In the genomic region with DNA sequence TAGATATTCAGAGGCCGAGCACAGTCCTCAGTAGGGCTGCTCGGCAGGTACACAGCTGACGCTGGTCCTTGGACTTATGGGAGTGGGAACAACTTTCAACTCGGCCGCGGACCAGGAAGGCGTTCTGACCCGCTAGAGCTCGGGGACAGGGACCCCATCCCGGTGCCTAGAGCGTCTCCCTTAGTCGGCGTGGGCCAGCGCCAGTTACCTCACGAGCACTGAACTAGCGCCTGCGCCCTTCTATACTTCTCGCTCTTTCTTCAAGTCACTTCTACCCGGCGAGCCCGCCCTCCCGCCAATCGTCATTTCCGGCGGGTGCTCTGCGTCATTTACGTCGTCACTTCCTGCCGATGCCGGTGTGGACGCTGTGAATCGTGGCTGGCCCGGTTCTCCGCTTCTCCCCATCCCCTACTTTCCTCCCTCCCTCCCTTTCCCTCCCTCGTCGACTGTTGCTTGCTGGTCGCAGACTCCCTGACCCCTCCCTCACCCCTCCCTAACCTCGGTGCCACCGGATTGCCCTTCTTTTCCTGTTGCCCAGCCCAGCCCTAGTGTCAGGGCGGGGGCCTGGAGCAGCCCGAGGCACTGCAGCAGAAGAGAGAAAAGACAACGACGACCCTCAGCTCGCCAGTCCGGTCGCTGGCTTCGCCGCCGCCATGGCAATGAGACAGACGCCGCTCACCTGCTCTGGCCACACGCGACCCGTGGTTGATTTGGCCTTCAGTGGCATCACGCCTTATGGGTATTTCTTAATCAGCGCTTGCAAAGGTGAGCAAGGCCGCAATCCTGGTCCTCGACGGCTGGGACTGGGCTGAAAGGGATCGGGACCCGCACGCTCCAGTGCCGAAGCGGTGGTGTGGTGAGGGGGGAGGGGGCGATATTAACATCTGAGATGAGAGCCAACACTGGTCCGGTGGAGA, we compare ENCODE assay signal across 8 cellular contexts. TPM values are rescaled to one million over a fixed set of nuclear protein-coding genes. Genes with fewer than 3 reads are reported as not detected.
A peak's percentile ranks its signal among the peaks of the same experiment; 100 is the strongest.
DNase-seq lines count a peak whose midpoint lies in the region; ATAC-seq and TF ChIP-seq lines count a peak whose summit lies in the region.

A gene with protein sequence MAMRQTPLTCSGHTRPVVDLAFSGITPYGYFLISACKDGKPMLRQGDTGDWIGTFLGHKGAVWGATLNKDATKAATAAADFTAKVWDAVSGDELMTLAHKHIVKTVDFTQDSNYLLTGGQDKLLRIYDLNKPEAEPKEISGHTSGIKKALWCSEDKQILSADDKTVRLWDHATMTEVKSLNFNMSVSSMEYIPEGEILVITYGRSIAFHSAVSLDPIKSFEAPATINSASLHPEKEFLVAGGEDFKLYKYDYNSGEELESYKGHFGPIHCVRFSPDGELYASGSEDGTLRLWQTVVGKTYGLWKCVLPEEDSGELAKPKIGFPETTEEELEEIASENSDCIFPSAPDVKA (plus strand): TSS at position 333 of the 917 bp plus-strand sequence. CDS start 321 bp downstream, at position 654.

- no peak for TF ChIP-seq RAD21 in SK-N-SH (IDR thresholded peaks at IDR 0.05; ENCODE audit: low read length)

- CTCF ChIA-PET in SK-N-SH (lab: Yijun Ruan, JAX): interaction anchor here (0.6 to 2.5 kb wide), 5 partner anchors 9 to 33 kb away, joined by 3 to 20 read pairs (median 4); a partner anchor contains a TSS

- H4K20me1 ChIP-seq in SK-N-SH (ENCODE audit: insufficient read depth): peaks cover 45% of the 10 kb centered on the region

- under 1% methylated on average over 51 of the region's 66 CpGs for WGBS in SK-N-SH (ENCODE audit: low lambda C conversion rate)
- under 1% methylated on average over 61 of the region's 66 CpGs for WGBS in suprapubic skin

- H3K27me3 ChIP-seq in SK-N-SH (ENCODE audit: insufficient read depth): no peaks in the 10 kb centered on the region
- H3K27me3 ChIP-seq in suprapubic skin: no peaks in the 10 kb centered on the region

- peak within 1 kb of the TSS; percentile 96 for H2AFZ ChIP-seq in SK-N-SH (ENCODE audit: low read depth)

- peak; percentile 88 to 97 for TF ChIP-seq POLR2A in suprapubic skin (IDR thresholded peaks at IDR 0.05)

- ATAC-seq in HG02571 (IDR thresholded peaks at IDR 0.05; ENCODE audit: unreplicated experiment): peak; percentile 97

- H3K9ac ChIP-seq in SK-N-SH: peak within 1 kb of the TSS; percentile 92

- peaks cover 7% of the 10 kb centered on the region for H3F3A ChIP-seq in SK-N-SH (replicated peaks; ENCODE audit: insufficient read depth)

- H3K4me3 ChIP-seq in SK-N-SH (ENCODE audit: low read depth in 2 of 2, low read length in 1 of 2) (peak within 1 kb of the TSS; percentile 76 to 98), suprapubic skin (peak within 1 kb of the TSS; percentile 80)

- peaks cover 21 to 30% of the 10 kb centered on the region in 2 experiments for H3K36me3 ChIP-seq in SK-N-SH (replicated peaks in 1 of 2; ENCODE audit: control insufficient read depth in 1 of 2, insufficient read depth in 2 of 2, low read length in 1 of 2)
- no peaks in the 10 kb centered on the region for H3K36me3 ChIP-seq in suprapubic skin

- H3K4me1 ChIP-seq in SK-N-SH (ENCODE audit: control insufficient read depth in 1 of 2, insufficient read depth in 2 of 2, low read depth in 1 of 2, low read length in 1 of 2) (peaks cover 5 to 16% of the 10 kb centered on the region in 2 experiments), suprapubic skin (peaks cover 31% of the 10 kb centered on the region)

- DNase-seq in GM04504 (ENCODE audit: low read depth): peak; percentile 92
- DNase-seq in NCI-H1048 (lab: John Stamatoyannopoulos, UW): peak; percentile 90
- DNase-seq in SK-N-SH: peak; percentile 88
- peak; percentile 94 for DNase-seq in activated naive CD4-positive, alpha-beta T cell treated with anti-CD3 and anti-CD28 coated beads, Interleukin-2, amount 50 U/mL, for 16 hours
- peak; percentile 93 for DNase-seq in germinal center (ENCODE audit: low spot score)
- DNase-seq in nucleus accumbens (lab: John Stamatoyannopoulos, UW): peak; percentile 68 to 99 (median 94)
- peak; percentile 98 for DNase-seq in suprapubic skin (ENCODE audit: low spot score in 2 of 2)

- TF ChIP-seq EP300 in SK-N-SH (IDR thresholded peaks at IDR 0.05; ENCODE audit: borderline replicate concordance in 1 of 2, low read depth in 1 of 2, low read length in 1 of 2): no peak
- TF ChIP-seq EP300 in suprapubic skin (IDR thresholded peaks at IDR 0.05): no peak

- peak within 1 kb of the TSS; percentile 95 to 96 for H3K27ac ChIP-seq in SK-N-SH (ENCODE audit: low read depth in 2 of 2, low read length in 1 of 2)
- peak within 1 kb of the TSS; percentile 95 for H3K27ac ChIP-seq in suprapubic skin

- no peaks in the 10 kb centered on the region for H3K9me3 ChIP-seq in SK-N-SH
- no peaks in the 10 kb centered on the region for H3K9me3 ChIP-seq in suprapubic skin

- POLR2A ChIA-PET in SK-N-SH (lab: Yijun Ruan, JAX): interaction anchor here (0.6 to 0.8 kb wide), 2 partner anchors 30 to 1555 kb away, joined by 3 read pairs; no protein-coding TSS in a partner anchor

- H3K79me2 ChIP-seq in SK-N-SH (ENCODE audit: insufficient read depth): peaks cover 50% of the 10 kb centered on the region

- TF ChIP-seq CTCF in SK-N-SH (IDR thresholded peaks at IDR 0.05) (no peak), suprapubic skin (IDR thresholded peaks at IDR 0.05) (no peak)

- peak within 1 kb of the TSS; percentile 86 for H3K4me2 ChIP-seq in SK-N-SH

- H3K9me2 ChIP-seq in SK-N-SH: no peaks in the 10 kb centered on the region

TF ChIP-seq in SK-N-SH, 30 proteins besides CTCF, POLR2A, EP300 and RAD21 (continues in another document):
- 0 out of 2 replicates have a peak, but pooled peaks have one; percentile 9 for TF ChIP-seq RCOR1 (IDR thresholded peaks at IDR 0.05; ENCODE audit: low read length)
- no peak for TF ChIP-seq YY1 (IDR thresholded peaks at IDR 0.05; ENCODE audit: low read depth)
- TF ChIP-seq, protein P1, sequence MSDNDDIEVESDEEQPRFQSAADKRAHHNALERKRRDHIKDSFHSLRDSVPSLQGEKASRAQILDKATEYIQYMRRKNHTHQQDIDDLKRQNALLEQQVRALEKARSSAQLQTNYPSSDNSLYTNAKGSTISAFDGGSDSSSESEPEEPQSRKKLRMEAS (IDR thresholded peaks at IDR 0.05; ENCODE audit: low read depth): peak; percentile 51; the same call in 1 of the 2 replicates
- TF ChIP-seq NFIC (IDR thresholded peaks at IDR 0.05; ENCODE audit: borderline replicate concordance): no peak
- TF ChIP-seq CHD2 (IDR thresholded peaks at IDR 0.05; ENCODE audit: low read length, partially characterized antibody): peak; percentile 64
- no peak for TF ChIP-seq MEF2A (IDR thresholded peaks at IDR 0.05; ENCODE audit: borderline replicate concordance, low read depth)
- TF ChIP-seq, protein P2, sequence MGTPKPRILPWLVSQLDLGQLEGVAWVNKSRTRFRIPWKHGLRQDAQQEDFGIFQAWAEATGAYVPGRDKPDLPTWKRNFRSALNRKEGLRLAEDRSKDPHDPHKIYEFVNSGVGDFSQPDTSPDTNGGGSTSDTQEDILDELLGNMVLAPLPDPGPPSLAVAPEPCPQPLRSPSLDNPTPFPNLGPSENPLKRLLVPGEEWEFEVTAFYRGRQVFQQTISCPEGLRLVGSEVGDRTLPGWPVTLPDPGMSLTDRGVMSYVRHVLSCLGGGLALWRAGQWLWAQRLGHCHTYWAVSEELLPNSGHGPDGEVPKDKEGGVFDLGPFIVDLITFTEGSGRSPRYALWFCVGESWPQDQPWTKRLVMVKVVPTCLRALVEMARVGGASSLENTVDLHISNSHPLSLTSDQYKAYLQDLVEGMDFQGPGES (IDR thresholded peaks at IDR 0.05; ENCODE audit: low read depth, low read length): no peak
- peak; percentile 43 for TF ChIP-seq MXI1 (IDR thresholded peaks at IDR 0.05; ENCODE audit: low read depth, low read length)
- no peak for TF ChIP-seq TCF12 (IDR thresholded peaks at IDR 0.05)
- no peak for TF ChIP-seq FOXJ3 (CRISPR knock-in tag; IDR thresholded peaks at IDR 0.05)
- TF ChIP-seq, protein P3, sequence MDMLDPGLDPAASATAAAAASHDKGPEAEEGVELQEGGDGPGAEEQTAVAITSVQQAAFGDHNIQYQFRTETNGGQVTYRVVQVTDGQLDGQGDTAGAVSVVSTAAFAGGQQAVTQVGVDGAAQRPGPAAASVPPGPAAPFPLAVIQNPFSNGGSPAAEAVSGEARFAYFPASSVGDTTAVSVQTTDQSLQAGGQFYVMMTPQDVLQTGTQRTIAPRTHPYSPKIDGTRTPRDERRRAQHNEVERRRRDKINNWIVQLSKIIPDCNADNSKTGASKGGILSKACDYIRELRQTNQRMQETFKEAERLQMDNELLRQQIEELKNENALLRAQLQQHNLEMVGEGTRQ (IDR thresholded peaks at IDR 0.05; ENCODE audit: borderline replicate concordance, low read depth, low read length): no peak
- TF ChIP-seq ELF1 (IDR thresholded peaks at IDR 0.05): peak; percentile 39; the same call in 1 of the 2 replicates
- peak; percentile 98 for TF ChIP-seq POLR2AphosphoS5 (IDR thresholded peaks at IDR 0.05; ENCODE audit: low read depth, low read length)
- TF ChIP-seq, protein P4, sequence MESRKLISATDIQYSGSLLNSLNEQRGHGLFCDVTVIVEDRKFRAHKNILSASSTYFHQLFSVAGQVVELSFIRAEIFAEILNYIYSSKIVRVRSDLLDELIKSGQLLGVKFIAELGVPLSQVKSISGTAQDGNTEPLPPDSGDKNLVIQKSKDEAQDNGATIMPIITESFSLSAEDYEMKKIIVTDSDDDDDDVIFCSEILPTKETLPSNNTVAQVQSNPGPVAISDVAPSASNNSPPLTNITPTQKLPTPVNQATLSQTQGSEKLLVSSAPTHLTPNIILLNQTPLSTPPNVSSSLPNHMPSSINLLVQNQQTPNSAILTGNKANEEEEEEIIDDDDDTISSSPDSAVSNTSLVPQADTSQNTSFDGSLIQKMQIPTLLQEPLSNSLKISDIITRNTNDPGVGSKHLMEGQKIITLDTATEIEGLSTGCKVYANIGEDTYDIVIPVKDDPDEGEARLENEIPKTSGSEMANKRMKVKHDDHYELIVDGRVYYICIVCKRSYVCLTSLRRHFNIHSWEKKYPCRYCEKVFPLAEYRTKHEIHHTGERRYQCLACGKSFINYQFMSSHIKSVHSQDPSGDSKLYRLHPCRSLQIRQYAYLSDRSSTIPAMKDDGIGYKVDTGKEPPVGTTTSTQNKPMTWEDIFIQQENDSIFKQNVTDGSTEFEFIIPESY (IDR thresholded peaks at IDR 0.05; ENCODE audit: borderline replicate concordance, low read depth): no peak
- TF ChIP-seq RFX5 (IDR thresholded peaks at IDR 0.05; ENCODE audit: low read length): peak; percentile 61; the same call in 1 of the 2 replicates
- TF ChIP-seq TAF1 (IDR thresholded peaks at IDR 0.05; ENCODE audit: borderline replicate concordance, low read depth, low read length): peak; percentile 83
- TF ChIP-seq GABPA (IDR thresholded peaks at IDR 0.05; ENCODE audit: low read depth): peak; percentile 91
- TF ChIP-seq SMC3 (IDR thresholded peaks at IDR 0.05; ENCODE audit: low read depth, low read length): no peak
- peak; percentile 14; the same call in 1 of the 2 replicates for TF ChIP-seq SIN3A (IDR thresholded peaks at IDR 0.05; ENCODE audit: borderline replicate concordance, low read depth, low read length)

RNA-seq across cellular contexts. Expression of the gene that starts here (rescaled TPM):
- 85.6 and 108 TPM in 2 replicates for polyA plus RNA-seq in SK-N-SH (2012; rRNA removed)
- 113 and 145 TPM in 2 replicates for polyA plus RNA-seq in SK-N-SH (2012; cell fraction: cytosol; rRNA removed)
- polyA plus RNA-seq in SK-N-SH (2012; cell fraction: nucleus; rRNA removed): 27.7 and 44.7 TPM in 2 replicates
- total RNA-seq in suprapubic skin: 10 to 100 TPM; 24.5 to 45.4 (median 37.7) TPM

Comparison
In these comparisons a context has a peak if more than half of its experiments do, and no peak if none do; other contexts are left out.
1. Peak in every context shown above with its lines: DNase-seq, ATAC-seq, H3K4me3 ChIP-seq and H3K27ac ChIP-seq.